1 cellular context compared by ENCODE assay signal in the genomic region with DNA sequence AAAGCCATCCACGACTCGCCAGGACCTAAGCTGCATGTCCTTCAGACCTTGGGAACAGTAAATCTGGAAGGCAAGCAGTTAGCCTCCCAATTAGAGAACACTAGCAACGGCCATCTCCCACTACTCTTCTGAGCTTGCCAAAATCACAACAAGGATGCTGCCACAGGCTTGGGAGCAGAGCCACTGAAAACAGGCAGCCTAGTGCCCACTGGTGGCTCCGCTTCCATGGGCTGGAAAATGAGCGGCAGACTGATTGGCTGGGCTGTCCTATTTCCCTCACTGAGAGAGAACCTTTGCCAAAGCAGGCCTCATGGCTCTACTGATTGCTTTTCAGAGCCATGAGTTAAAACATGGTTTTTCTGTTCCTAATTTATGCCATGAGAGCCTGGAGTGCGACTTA.
TF ChIP-seq lines count a peak whose summit lies in the region.

No MANE protein-coding gene starts in this region.

TF ChIP-seq in H1, 55 proteins besides CTCF, POLR2A, EP300 and RAD21 (continued from another document):
- TF ChIP-seq RFX5 (IDR thresholded peaks at IDR 0.05; ENCODE audit: borderline replicate concordance, low read depth, low read length) = no peak
- no peak for TF ChIP-seq NANOG (IDR thresholded peaks at IDR 0.05; ENCODE audit: insufficient read depth, low read depth, low read length, poor library complexity, severe bottlenecking)
- TF ChIP-seq CBX5 (IDR thresholded peaks at IDR 0.05; ENCODE audit: low read depth, low read length) = no peak
- no peak for TF ChIP-seq BRCA1 (IDR thresholded peaks at IDR 0.05; ENCODE audit: low read depth, low read length)
- TF ChIP-seq SP2 (IDR thresholded peaks at IDR 0.05; ENCODE audit: low read length) = no peak
- TF ChIP-seq YY1 (IDR thresholded peaks at IDR 0.05; ENCODE audit: low read depth, low read length) = no peak
- TF ChIP-seq GTF2F1 (IDR thresholded peaks at IDR 0.05; ENCODE audit: borderline replicate concordance, low read depth, low read length) = no peak
